In the genomic region with DNA sequence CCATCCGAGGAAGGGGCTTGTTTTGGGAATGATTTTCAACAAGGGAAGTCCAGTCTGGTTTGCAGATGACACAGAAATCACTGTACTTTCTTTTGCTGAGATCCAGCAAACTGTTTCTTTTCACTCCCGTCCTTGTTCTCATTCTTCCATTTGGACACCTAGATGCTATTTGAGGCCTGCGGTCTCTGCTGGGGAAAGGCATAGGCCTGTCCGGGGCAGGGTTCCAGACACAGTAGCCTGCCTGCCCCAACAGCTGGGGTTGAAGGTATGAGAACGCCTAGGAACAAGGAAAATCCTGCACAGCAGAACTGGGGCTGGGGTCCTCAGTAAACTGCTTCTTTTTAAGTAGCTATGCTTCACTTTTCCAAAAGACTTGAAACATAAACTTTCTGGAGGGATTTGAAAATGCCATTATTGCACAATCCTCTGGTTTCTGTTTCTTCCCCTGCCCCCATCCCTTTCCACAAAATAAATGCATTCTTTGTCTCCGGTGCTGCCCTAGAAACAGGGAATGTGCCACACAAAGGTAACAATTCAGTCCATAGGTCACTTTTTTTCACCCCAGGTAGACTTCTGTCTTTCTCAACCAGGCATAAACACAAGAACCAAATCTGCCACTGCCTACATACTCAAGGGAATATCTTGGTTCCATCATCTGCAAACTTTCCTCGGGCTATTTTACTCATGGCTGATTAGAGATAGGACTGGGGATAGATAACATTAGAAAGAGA, we compare ENCODE assay signal across 12 cellular contexts.
DNase-seq lines count a peak whose midpoint lies in the region; ATAC-seq, FAIRE-seq and TF ChIP-seq lines count a peak whose summit lies in the region.
"Had no signal": no experiment of that assay in that cellular context is flagged by ENCODE, and none has a peak within 500 bp of the region (broad histone marks: within the 10 kb centered on the region; RNA-seq: fewer than 3 reads in every experiment).

No MANE protein-coding gene starts in this region.

- H3K9me3 ChIP-seq in HEK293 (ENCODE audit: control insufficient read depth, insufficient read depth, low read depth, low read length) (no peaks in the 10 kb centered on the region), body of pancreas (no peaks in the 10 kb centered on the region), kidney (ENCODE audit: control insufficient read depth in 1 of 2, low read length in 2 of 2) (no peaks in the 10 kb centered on the region), skeletal muscle satellite cell (replicated peaks; ENCODE audit: low read length) (no peaks in the 10 kb centered on the region)

- TF ChIP-seq CTCF in HEK293 (tag by site-specific recombination; IDR thresholded peaks at IDR 0.05) (no peak), body of pancreas (IDR thresholded peaks at IDR 0.05) (no peak), kidney (IDR thresholded peaks at IDR 0.05; ENCODE audit: borderline replicate concordance, extremely low read depth, insufficient read depth) (no peak), D721Med (IDR thresholded peaks at IDR 0.05; ENCODE audit: insufficient read depth, missing control alignments) (no peak)

- H3K4me1 Mint-ChIP-seq in stimulated activated naive B cell treated with anti-CD40 and anti-IgM and Interleukin-4, amounts not matched to agents 10 μg/mL and 1 μg/mL and 100 μg/mL, for 72 hours: peaks cover 7 to 14% of the 10 kb centered on the region in 2 donors
- H3K4me1 Mint-ChIP-seq: activated B cell treated with CpG ODN at 0.5 μM for 24 hours had no signal

- H3K27ac ChIP-seq in HEK293 (ENCODE audit: extremely low read depth, low read depth, low read length) (no peak overlapping the region), body of pancreas (peak overlapping the region; percentile 62 to 78 (median 76)), kidney (ENCODE audit: low read depth in 2 of 2, low read length in 2 of 2) (peak overlapping the region; percentile 85 to 94)

- H3K4me3 ChIP-seq in HEK293 (ENCODE audit: low read depth, low read length): no peak overlapping the region
- no peak overlapping the region for H3K4me3 ChIP-seq in body of pancreas
- no peak overlapping the region for H3K4me3 ChIP-seq in kidney (ENCODE audit: low read length in 2 of 2)
- no peak overlapping the region for H3K4me3 ChIP-seq in skeletal muscle satellite cell (ENCODE audit: low read length)

- TF ChIP-seq POLR2A in body of pancreas (IDR thresholded peaks at IDR 0.05): no peak

- CTCF ChIA-PET in HEK293 (lab: Yijun Ruan, JAX): interaction anchor here (0.7 kb wide), 1 partner anchor 326 kb away, joined by 3 read pairs; no protein-coding TSS in a partner anchor

- peak overlapping the region; percentile 31 for H3K4me2 ChIP-seq in skeletal muscle satellite cell (ENCODE audit: low read length)

- DNase-seq in body of pancreas (peak in 2 of 4 donors; percentile 15 to 52), kidney (no peak), Kasumi-1 (lab: John Stamatoyannopoulos, UW) (no peak), D721Med (ENCODE audit: insufficient read length, low spot score) (no peak)
- no peak for DNase-seq in stimulated activated naive B cell treated with anti-CD40 and anti-IgM and Interleukin-4, amounts not matched to agents 10 μg/mL and 1 μg/mL and 100 μg/mL, for 72 hours
- DNase-seq: activated B cell treated with CpG ODN at 0.5 μM for 24 hours; central memory CD4-positive, alpha-beta T cell; GDM1; NCI-H526 had no signal

- H3K27ac Mint-ChIP-seq in stimulated activated naive B cell treated with anti-CD40 and anti-IgM and Interleukin-4, amounts not matched to agents 10 μg/mL and 1 μg/mL and 100 μg/mL, for 72 hours: no peak overlapping the region
- H3K27ac Mint-ChIP-seq: activated B cell treated with CpG ODN at 0.5 μM for 24 hours had no signal

- POLR2A ChIA-PET in HEK293 (lab: Yijun Ruan, JAX): no interaction called here

- H3K4me1 ChIP-seq in HEK293 (ENCODE audit: control insufficient read depth, insufficient read depth, low read length) (no peaks in the 10 kb centered on the region), body of pancreas (peaks cover 45% of the 10 kb centered on the region), kidney (ENCODE audit: control insufficient read depth in 1 of 2, insufficient read depth in 1 of 2, low read depth in 1 of 2, low read length in 2 of 2) (peaks cover 19 to 56% of the 10 kb centered on the region in 2 donors), skeletal muscle satellite cell (ENCODE audit: control insufficient read depth, insufficient read depth, low read length) (peaks cover 36% of the 10 kb centered on the region)

- H3K36me3 ChIP-seq in HEK293 (ENCODE audit: control insufficient read depth in 2 of 2, insufficient read depth in 1 of 2, low read length in 2 of 2) (no peaks in the 10 kb centered on the region), body of pancreas (replicated peaks in 1 of 2; ENCODE audit: insufficient read depth in 1 of 2, low read depth in 2 of 2) (no peaks in the 10 kb centered on the region), kidney (ENCODE audit: control insufficient read depth in 1 of 2, insufficient read depth in 2 of 2, low read length in 2 of 2) (no peaks in the 10 kb centered on the region), skeletal muscle satellite cell (ENCODE audit: insufficient read depth, low read length) (no peaks in the 10 kb centered on the region)

- no peaks in the 10 kb centered on the region for H3K27me3 Mint-ChIP-seq in stimulated activated naive B cell treated with anti-CD40 and anti-IgM and Interleukin-4, amounts not matched to agents 10 μg/mL and 1 μg/mL and 100 μg/mL, for 72 hours
- H3K27me3 Mint-ChIP-seq: activated B cell treated with CpG ODN at 0.5 μM for 24 hours had no signal

- peaks cover 4 to 13% of the 10 kb centered on the region in 2 donors for H3K36me3 Mint-ChIP-seq in stimulated activated naive B cell treated with anti-CD40 and anti-IgM and Interleukin-4, amounts not matched to agents 10 μg/mL and 1 μg/mL and 100 μg/mL, for 72 hours

- ATAC-seq in body of pancreas (peak; percentile 75), GM18867 (IDR thresholded peaks at IDR 0.05; ENCODE audit: unreplicated experiment) (no peak)
- no peak for ATAC-seq in stimulated activated naive B cell treated with anti-CD40 and anti-IgM and Interleukin-4, amounts not matched to agents 10 μg/mL and 1 μg/mL and 100 μg/mL, for 72 hours (replicated peaks)

- FAIRE-seq in kidney (lab: Jason Lieb, UNC): no peak
- FAIRE-seq in D721Med (lab: Jason Lieb, UNC): no peak

- H3K9ac ChIP-seq in kidney (ENCODE audit: low read length in 2 of 2): peak overlapping the region in 1 of 2 donors; percentile 38
- H3K9ac ChIP-seq in skeletal muscle satellite cell (ENCODE audit: low read depth, low read length): no peak overlapping the region

- no peak overlapping the region for H3K4me3 Mint-ChIP-seq in stimulated activated naive B cell treated with anti-CD40 and anti-IgM and Interleukin-4, amounts not matched to agents 10 μg/mL and 1 μg/mL and 100 μg/mL, for 72 hours
- H3K4me3 Mint-ChIP-seq: activated B cell treated with CpG ODN at 0.5 μM for 24 hours had no signal

- H3K9me3 Mint-ChIP-seq in stimulated activated naive B cell treated with anti-CD40 and anti-IgM and Interleukin-4, amounts not matched to agents 10 μg/mL and 1 μg/mL and 100 μg/mL, for 72 hours: no peaks in the 10 kb centered on the region
- H3K9me3 Mint-ChIP-seq: activated B cell treated with CpG ODN at 0.5 μM for 24 hours had no signal

- H3K27me3 ChIP-seq in body of pancreas (no peaks in the 10 kb centered on the region), skeletal muscle satellite cell (ENCODE audit: control insufficient read depth, insufficient read depth, low read length) (no peaks in the 10 kb centered on the region)

- intact Hi-C loops in body of pancreas (cut with DNase I) (no loop called here), kidney (cut with DNase I) (no loop called here)

- 31 to 39% methylated on average over 7 of the region's 7 CpGs for WGBS in body of pancreas, 2 donors

TF ChIP-seq in HEK293, 187 proteins besides CTCF, POLR2A, EP300 and RAD21:
- TF ChIP-seq, protein P1, sequence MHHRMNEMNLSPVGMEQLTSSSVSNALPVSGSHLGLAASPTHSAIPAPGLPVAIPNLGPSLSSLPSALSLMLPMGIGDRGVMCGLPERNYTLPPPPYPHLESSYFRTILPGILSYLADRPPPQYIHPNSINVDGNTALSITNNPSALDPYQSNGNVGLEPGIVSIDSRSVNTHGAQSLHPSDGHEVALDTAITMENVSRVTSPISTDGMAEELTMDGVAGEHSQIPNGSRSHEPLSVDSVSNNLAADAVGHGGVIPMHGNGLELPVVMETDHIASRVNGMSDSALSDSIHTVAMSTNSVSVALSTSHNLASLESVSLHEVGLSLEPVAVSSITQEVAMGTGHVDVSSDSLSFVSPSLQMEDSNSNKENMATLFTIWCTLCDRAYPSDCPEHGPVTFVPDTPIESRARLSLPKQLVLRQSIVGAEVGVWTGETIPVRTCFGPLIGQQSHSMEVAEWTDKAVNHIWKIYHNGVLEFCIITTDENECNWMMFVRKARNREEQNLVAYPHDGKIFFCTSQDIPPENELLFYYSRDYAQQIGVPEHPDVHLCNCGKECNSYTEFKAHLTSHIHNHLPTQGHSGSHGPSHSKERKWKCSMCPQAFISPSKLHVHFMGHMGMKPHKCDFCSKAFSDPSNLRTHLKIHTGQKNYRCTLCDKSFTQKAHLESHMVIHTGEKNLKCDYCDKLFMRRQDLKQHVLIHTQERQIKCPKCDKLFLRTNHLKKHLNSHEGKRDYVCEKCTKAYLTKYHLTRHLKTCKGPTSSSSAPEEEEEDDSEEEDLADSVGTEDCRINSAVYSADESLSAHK (tag by site-specific recombination; IDR thresholded peaks at IDR 0.05): peak; percentile 30; the same call in 1 of the 2 replicates
- TF ChIP-seq ZBTB17 (tag by site-specific recombination; IDR thresholded peaks at IDR 0.05) (no peak), ZFP3 (tag by site-specific recombination; IDR thresholded peaks at IDR 0.05; ENCODE audit: low read depth) (no peak), OSR2 (tag by site-specific recombination; IDR thresholded peaks at IDR 0.05) (no peak)
- TF ChIP-seq, protein P2, sequence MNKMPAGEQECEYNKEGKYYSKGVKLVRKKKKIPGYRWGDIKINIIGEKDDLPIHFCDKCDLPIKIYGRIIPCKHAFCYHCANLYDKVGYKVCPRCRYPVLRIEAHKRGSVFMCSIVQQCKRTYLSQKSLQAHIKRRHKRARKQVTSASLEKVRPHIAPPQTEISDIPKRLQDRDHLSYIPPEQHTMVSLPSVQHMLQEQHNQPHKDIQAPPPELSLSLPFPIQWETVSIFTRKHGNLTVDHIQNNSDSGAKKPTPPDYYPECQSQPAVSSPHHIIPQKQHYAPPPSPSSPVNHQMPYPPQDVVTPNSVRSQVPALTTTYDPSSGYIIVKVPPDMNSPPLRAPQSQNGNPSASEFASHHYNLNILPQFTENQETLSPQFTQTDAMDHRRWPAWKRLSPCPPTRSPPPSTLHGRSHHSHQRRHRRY (tag by site-specific recombination; IDR thresholded peaks at IDR 0.05): no peak
